ENCODE assay signal across 8 cellular contexts in the genomic region with DNA sequence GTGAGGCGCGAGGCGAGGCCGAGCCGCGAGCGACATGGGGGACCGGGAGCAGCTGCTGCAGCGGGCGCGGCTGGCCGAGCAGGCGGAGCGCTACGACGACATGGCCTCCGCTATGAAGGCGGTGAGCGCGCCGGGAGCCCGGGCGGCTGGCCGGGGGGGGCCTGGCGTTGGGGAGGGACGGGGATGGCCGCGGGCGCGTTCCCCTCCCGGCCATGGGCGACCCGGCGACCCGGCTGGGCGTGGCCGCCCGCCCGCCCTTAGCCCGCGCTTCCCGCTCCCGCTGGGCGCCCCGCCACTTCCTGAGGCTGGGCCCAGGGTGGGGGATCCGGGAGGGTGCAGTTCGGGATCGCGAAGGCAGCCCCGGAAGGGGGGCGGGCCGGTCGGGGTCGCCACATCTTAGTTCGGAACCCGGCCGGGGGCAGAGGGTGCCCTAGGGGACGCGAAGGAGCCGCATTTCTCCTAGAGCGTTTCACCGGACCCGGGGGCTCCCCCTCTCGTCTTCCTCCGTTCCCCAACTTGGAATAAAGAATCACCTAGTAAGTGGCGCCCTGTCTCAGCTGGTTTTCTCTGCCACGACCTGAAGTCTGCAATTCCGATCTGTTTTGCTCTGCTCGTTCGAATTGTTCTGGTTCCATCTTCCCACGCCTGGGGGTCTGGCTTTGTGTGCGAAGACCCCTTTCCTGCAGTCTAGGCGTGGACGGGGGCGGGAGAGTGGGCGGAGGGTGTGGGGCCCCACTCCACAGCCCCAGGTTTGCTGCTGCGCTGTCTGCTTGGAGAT. TPM values are rescaled to one million over a fixed set of nuclear protein-coding genes. Genes with fewer than 3 reads are reported as not detected.
DNase-seq lines count a peak whose midpoint lies in the region; ATAC-seq and TF ChIP-seq lines count a peak whose summit lies in the region.

No MANE protein-coding gene starts in this region.

- H3K27ac Mint-ChIP-seq in activated CD4-positive, alpha-beta T cell treated with anti-CD3 and anti-CD28 coated beads, Interleukin-2, amount 10 ng/mL, durations not matched to agents 24 days and 14 days = no peak overlapping the region

- H3K36me3 ChIP-seq in BLaER1 treated with 17β-estradiol and CSF1 and Interleukin-3, amounts not matched to agents 10 nM and 100 nM = peaks cover 18 to 42% (median 27%) of the 10 kb centered on the region in 11 experiments
- H3K36me3 ChIP-seq in muscle layer of duodenum (ENCODE audit: control insufficient read depth in 1 of 2, insufficient read depth in 2 of 2, low read length in 2 of 2) = peaks cover 0 to 5% of the 10 kb centered on the region in 2 donors
- no peaks in the 10 kb centered on the region for H3K36me3 ChIP-seq in thoracic aorta

- no peaks in the 10 kb centered on the region for H3K27me3 ChIP-seq in BLaER1 treated with 17β-estradiol and CSF1 and Interleukin-3, amounts not matched to agents 10 nM and 100 nM
- H3K27me3 ChIP-seq in muscle layer of duodenum (ENCODE audit: low read depth, low read length) (no peaks in the 10 kb centered on the region), thoracic aorta (replicated peaks; ENCODE audit: insufficient read depth) (no peaks in the 10 kb centered on the region)

- peak overlapping the region; percentile 82 to 98 (median 92) for H3K4me2 ChIP-seq in BLaER1 treated with 17β-estradiol and CSF1 and Interleukin-3, amounts not matched to agents 10 nM and 100 nM

- H3K4me3 ChIP-seq in BLaER1 treated with 17β-estradiol and CSF1 and Interleukin-3, amounts not matched to agents 10 nM and 100 nM = peak overlapping the region; percentile 80 to 98 (median 94)
- H3K4me3 ChIP-seq in muscle layer of duodenum (ENCODE audit: low read depth in 1 of 2, low read length in 2 of 2) = peak overlapping the region; percentile 79 to 81
- H3K4me3 ChIP-seq in thoracic aorta = peak overlapping the region; percentile 99

- TF ChIP-seq CTCF in thoracic aorta (IDR thresholded peaks at IDR 0.05) = no peak

- peaks cover 27 to 53% (median 49%) of the 10 kb centered on the region in 11 experiments; a peak in 21 of 22 replicates for H4K20me1 ChIP-seq in BLaER1 treated with 17β-estradiol and CSF1 and Interleukin-3, amounts not matched to agents 10 nM and 100 nM

- intact Hi-C loops in activated CD4-positive, alpha-beta T cell treated with anti-CD3 and anti-CD28 coated beads, Interleukin-2, amount 10 ng/mL, durations not matched to agents 24 days and 14 days (cut with micrococcal nuclease) = loop anchor here (1.0 kb wide), 2 partner anchors 195 to 283 kb away; a partner anchor contains a TSS

- peak overlapping the region; percentile 92 to 100 (median 98) for H3K9ac ChIP-seq in BLaER1 treated with 17β-estradiol and CSF1 and Interleukin-3, amounts not matched to agents 10 nM and 100 nM

- peak overlapping the region; percentile 80 to 99 (median 97) for H3K27ac ChIP-seq in BLaER1 treated with 17β-estradiol and CSF1 and Interleukin-3, amounts not matched to agents 10 nM and 100 nM
- peak overlapping the region; percentile 86 for H3K27ac ChIP-seq in epithelial cell of prostate
- H3K27ac ChIP-seq in muscle layer of duodenum (ENCODE audit: low read length) = peak overlapping the region; percentile 82
- H3K27ac ChIP-seq in thoracic aorta = peak overlapping the region; percentile 89 to 96

- no peaks in the 10 kb centered on the region for H3K27me3 Mint-ChIP-seq in activated CD4-positive, alpha-beta T cell treated with anti-CD3 and anti-CD28 coated beads, Interleukin-2, amount 10 ng/mL, durations not matched to agents 24 days and 14 days

- H3K9me3 ChIP-seq in BLaER1 treated with 17β-estradiol and CSF1 and Interleukin-3, amounts not matched to agents 10 nM and 100 nM (replicated peaks in 1 of 11) = no peaks in the 10 kb centered on the region
- no peaks in the 10 kb centered on the region for H3K9me3 ChIP-seq in muscle layer of duodenum (ENCODE audit: control insufficient read depth in 1 of 2, low read length in 2 of 2)
- H3K9me3 ChIP-seq in thoracic aorta = no peaks in the 10 kb centered on the region

- no peak overlapping the region for H3K4me3 Mint-ChIP-seq in activated CD4-positive, alpha-beta T cell treated with anti-CD3 and anti-CD28 coated beads, Interleukin-2, amount 10 ng/mL, durations not matched to agents 24 days and 14 days

- H3K9me3 Mint-ChIP-seq in activated CD4-positive, alpha-beta T cell treated with anti-CD3 and anti-CD28 coated beads, Interleukin-2, amount 10 ng/mL, durations not matched to agents 24 days and 14 days = no peaks in the 10 kb centered on the region

- H3K4me1 Mint-ChIP-seq in activated CD4-positive, alpha-beta T cell treated with anti-CD3 and anti-CD28 coated beads, Interleukin-2, amount 10 ng/mL, durations not matched to agents 24 days and 14 days = peaks cover 21% of the 10 kb centered on the region

- ATAC-seq in GM19438 (IDR thresholded peaks at IDR 0.05; ENCODE audit: low read depth, unreplicated experiment) (peak; percentile 37), HG03460 (IDR thresholded peaks at IDR 0.05; ENCODE audit: unreplicated experiment) (peak; percentile 20), thoracic aorta (ENCODE audit: insufficient number of reproducible peaks, low FRiP score, low read depth) (peak; percentile 22)

- H3K4me1 ChIP-seq in BLaER1 treated with 17β-estradiol and CSF1 and Interleukin-3, amounts not matched to agents 10 nM and 100 nM = peaks cover 33 to 46% (median 38%) of the 10 kb centered on the region in 10 experiments
- H3K4me1 ChIP-seq in muscle layer of duodenum (ENCODE audit: control insufficient read depth in 1 of 2, insufficient read depth in 2 of 2, low read length in 2 of 2) = peaks cover 11 to 14% of the 10 kb centered on the region in 2 donors
- peaks cover 19 to 43% of the 10 kb centered on the region in 2 donors for H3K4me1 ChIP-seq in thoracic aorta (ENCODE audit: control insufficient read depth in 1 of 2, low read depth in 2 of 2)

- peaks cover 18% of the 10 kb centered on the region for H3K36me3 Mint-ChIP-seq in activated CD4-positive, alpha-beta T cell treated with anti-CD3 and anti-CD28 coated beads, Interleukin-2, amount 10 ng/mL, durations not matched to agents 24 days and 14 days (ENCODE audit: low read depth)

- DNase-seq in activated CD4-positive, alpha-beta T cell treated with anti-CD3 and anti-CD28 coated beads, Interleukin-2, amount 10 ng/mL, durations not matched to agents 24 days and 14 days = peak; percentile 84
- DNase-seq in epithelial cell of prostate (ENCODE audit: low read depth, low spot score) (no peak), thoracic aorta (ENCODE audit: low spot score) (no peak), NCI-H2196 treated with DMSO at 0.1 percent for 48 hours (lab: John Stamatoyannopoulos, UW; ENCODE audit: unreplicated experiment) (no peak)

RNA-seq across cellular contexts. Expression of a gene that starts 0.6 kb away (rescaled TPM):
- 138 and 141 TPM in 2 replicates for total RNA-seq in activated CD4-positive, alpha-beta T cell treated with anti-CD3 and anti-CD28 coated beads, Interleukin-2, amount 10 ng/mL, durations not matched to agents 24 days and 14 days
- 100 to 1,000 TPM; 174 to 175 TPM for total RNA-seq in thoracic aorta
